12 cellular contexts compared by ENCODE assay signal in genomic region chr18:74249181-74249968, GRCh38. TPM values are rescaled to one million over a fixed set of nuclear protein-coding genes. Genes with fewer than 3 reads are reported as not detected.
DNase-seq lines count a peak whose midpoint lies in the region; ATAC-seq and TF ChIP-seq lines count a peak whose summit lies in the region.
"Had no signal": no experiment of that assay in that cellular context is flagged by ENCODE, and none has a peak within 500 bp of the region (broad histone marks: within the 10 kb centered on the region; RNA-seq: fewer than 3 reads in every experiment).

No MANE protein-coding gene starts in this region.

- no peaks in the 10 kb centered on the region for H3K36me3 Mint-ChIP-seq in activated CD4-positive, alpha-beta T cell treated with anti-CD3 and anti-CD28 coated beads, Interleukin-2, amount 10 ng/mL, durations not matched to agents 7 days and 5 days (ENCODE audit: low read depth)

- peak overlapping the region; percentile 55 to 89 (median 65) for H3K27ac ChIP-seq in right lobe of liver
- H3K27ac ChIP-seq in dorsolateral prefrontal cortex = no peak overlapping the region

- ATAC-seq in right lobe of liver = peak; percentile 70 to 85 (median 81)
- no peak for ATAC-seq in GM18520 (IDR thresholded peaks at IDR 0.05; ENCODE audit: unreplicated experiment)

- peaks cover 0 to 73% (median 32%) of the 10 kb centered on the region in 4 donors for H3K4me1 ChIP-seq in right lobe of liver

- TF ChIP-seq CTCF in right lobe of liver (IDR thresholded peaks at IDR 0.05) (no peak), dorsolateral prefrontal cortex (IDR thresholded peaks at IDR 0.05 in 54 of 56, conservative IDR thresholded peaks at IDR 0.05 in 2 of 56; ENCODE audit: low read depth in 1 of 56, partially characterized antibody in 56 of 56) (no peak)

- POLR2A ChIA-PET in activated CD4-positive, alpha-beta T cell treated with anti-CD3 and anti-CD28 coated beads, Interleukin-2, amount 10 ng/mL, durations not matched to agents 7 days and 5 days (lab: Charles Lee) = no interaction called here

- CTCF ChIA-PET in activated CD4-positive, alpha-beta T cell treated with anti-CD3 and anti-CD28 coated beads, Interleukin-2, amount 10 ng/mL, durations not matched to agents 7 days and 5 days (lab: Charles Lee) = no interaction called here

- no peaks in the 10 kb centered on the region for H3K9me3 Mint-ChIP-seq in activated CD4-positive, alpha-beta T cell treated with anti-CD3 and anti-CD28 coated beads, Interleukin-2, amount 10 ng/mL, durations not matched to agents 7 days and 5 days
- H3K9me3 Mint-ChIP-seq: CD4-positive, alpha-beta T cell had no signal

- intact Hi-C loops in right lobe of liver (cut with DNase I) (no loop called here), dorsolateral prefrontal cortex (cut with DNase I) (no loop called here)

- no peak for TF ChIP-seq POLR2A in right lobe of liver (IDR thresholded peaks at IDR 0.05)

- H3K4me3 ChIP-seq in right lobe of liver (no peak overlapping the region), dorsolateral prefrontal cortex (no peak overlapping the region)

- H3K27me3 Mint-ChIP-seq in activated CD4-positive, alpha-beta T cell treated with anti-CD3 and anti-CD28 coated beads, Interleukin-2, amount 10 ng/mL, durations not matched to agents 7 days and 5 days = peaks cover 4% of the 10 kb centered on the region
- H3K27me3 Mint-ChIP-seq: CD4-positive, alpha-beta T cell had no signal

- 21% methylated on average over 9 of the region's 11 CpGs for WGBS in right lobe of liver (ENCODE audit: insufficient coverage, low coverage, low lambda C conversion rate, missing lambda C conversion rate)

- DNase-seq in AG08395 (ENCODE audit: low spot score) = peak; percentile 62
- DNase-seq in LHCN-M2 (ENCODE audit: low read depth) = peak; percentile 77
- DNase-seq in brain pericyte (ENCODE audit: low read depth, low spot score) = peak; percentile 52
- peak in 2 of 3 donors; percentile 52 to 80 for DNase-seq in right lobe of liver
- no peak for DNase-seq in activated CD4-positive, alpha-beta T cell treated with anti-CD3 and anti-CD28 coated beads, Interleukin-2, amount 10 ng/mL, durations not matched to agents 7 days and 5 days
- DNase-seq in nucleus accumbens (lab: John Stamatoyannopoulos, UW) = no peak
- DNase-seq in dorsolateral prefrontal cortex = no peak
- DNase-seq: CD4-positive, alpha-beta T cell; islet precursor cell; NCI-H2171 treated with DMSO at 0.1 percent for 48 hours; stimulated activated naive CD4-positive, alpha-beta T cell had no signal

- peaks cover 9% of the 10 kb centered on the region for H3K4me1 Mint-ChIP-seq in activated CD4-positive, alpha-beta T cell treated with anti-CD3 and anti-CD28 coated beads, Interleukin-2, amount 10 ng/mL, durations not matched to agents 7 days and 5 days

- H3K9me3 ChIP-seq in right lobe of liver = no peaks in the 10 kb centered on the region

- H3K36me3 ChIP-seq in right lobe of liver = peaks cover 0 to 15% (median 6%) of the 10 kb centered on the region in 4 donors

- H3K27me3 ChIP-seq in right lobe of liver (no peaks in the 10 kb centered on the region), dorsolateral prefrontal cortex (no peaks in the 10 kb centered on the region)

- H3K27ac Mint-ChIP-seq in activated CD4-positive, alpha-beta T cell treated with anti-CD3 and anti-CD28 coated beads, Interleukin-2, amount 10 ng/mL, durations not matched to agents 7 days and 5 days = no peak overlapping the region
- H3K27ac Mint-ChIP-seq: CD4-positive, alpha-beta T cell had no signal

- no peak overlapping the region for H3K4me3 Mint-ChIP-seq in activated CD4-positive, alpha-beta T cell treated with anti-CD3 and anti-CD28 coated beads, Interleukin-2, amount 10 ng/mL, durations not matched to agents 7 days and 5 days
- H3K4me3 Mint-ChIP-seq: CD4-positive, alpha-beta T cell had no signal

RNA-seq across cellular contexts. Expression of gene CYB5A, which starts 42.4 kb away (rescaled TPM):
- total RNA-seq in LHCN-M2 (2014; rRNA removed) (48.4 and 60.4 TPM in 2 replicates), right lobe of liver (1,000 to 10,000 TPM in 2 of 6 experiments, 100 to 1,000 TPM in 4; 817 to 1,434 (median 907) TPM), dorsolateral prefrontal cortex (10 to 100 TPM; 20.0 to 49.0 (median 31.9) TPM)
- 104 TPM for polyA plus RNA-seq in LHCN-M2 (2012)
- total RNA-seq in activated CD4-positive, alpha-beta T cell treated with anti-CD3 and anti-CD28 coated beads, Interleukin-2, amount 10 ng/mL, durations not matched to agents 7 days and 5 days = 10 to 100 TPM; 30.6 to 32.3 TPM

Comparison
In these comparisons a context has a peak if more than half of its experiments do, and no peak if none do; other contexts are left out.
1. DNase-seq: peak in AG08395 (single experiment), LHCN-M2 (single experiment), brain pericyte (single experiment) and right lobe of liver (2 of 3); none in activated CD4-positive, alpha-beta T cell treated with anti-CD3 and anti-CD28 coated beads, Interleukin-2, amount 10 ng/mL, durations not matched to agents 7 days and 5 days (single experiment), nucleus accumbens (0 of 56) and dorsolateral prefrontal cortex (0 of 10).
2. H3K27ac ChIP-seq: peak in right lobe of liver (3 of 3); none in dorsolateral prefrontal cortex (0 of 59).
3. RNA of gene CYB5A, which starts 42.4 kb away (total RNA-seq): 817 to 1,434 TPM in right lobe of liver; 48.4 to 60.4 TPM in LHCN-M2, 30.6 to 32.3 TPM in activated CD4-positive, alpha-beta T cell treated with anti-CD3 and anti-CD28 coated beads, Interleukin-2, amount 10 ng/mL, durations not matched to agents 7 days and 5 days and 20.0 to 49.0 TPM in dorsolateral prefrontal cortex; every median in the first group is over 10 times any median in the second.